In the genomic region with DNA sequence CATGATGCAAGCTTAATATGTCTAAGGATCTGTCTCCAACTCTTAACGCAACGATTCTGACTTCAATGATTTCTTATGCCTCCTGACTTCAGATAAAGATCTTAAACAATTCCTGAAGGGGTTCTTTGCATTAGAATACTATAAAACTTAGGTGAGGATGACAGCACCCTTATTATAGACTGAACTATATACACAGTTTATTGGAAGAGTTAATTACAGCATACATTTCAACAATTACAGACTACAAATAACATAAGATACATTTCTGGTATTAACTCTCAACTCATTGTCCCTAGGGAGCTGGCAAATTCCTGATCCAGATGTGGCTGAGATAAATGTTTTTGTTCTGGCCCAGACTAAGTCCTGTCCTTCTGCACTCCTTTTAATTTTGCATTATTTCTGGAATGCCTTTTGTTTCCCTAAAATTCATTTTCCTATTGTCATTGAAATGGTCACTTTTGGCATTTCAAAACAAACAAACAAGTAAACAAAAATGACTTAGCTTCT, we compare ENCODE assay signal across 1 cellular context.
TF ChIP-seq lines count a peak whose summit lies in the region.

No MANE protein-coding gene starts in this region.

TF ChIP-seq in GM23338, 12 proteins besides CTCF, POLR2A, EP300 and RAD21 (continued from another document):
- TF ChIP-seq, protein P1, sequence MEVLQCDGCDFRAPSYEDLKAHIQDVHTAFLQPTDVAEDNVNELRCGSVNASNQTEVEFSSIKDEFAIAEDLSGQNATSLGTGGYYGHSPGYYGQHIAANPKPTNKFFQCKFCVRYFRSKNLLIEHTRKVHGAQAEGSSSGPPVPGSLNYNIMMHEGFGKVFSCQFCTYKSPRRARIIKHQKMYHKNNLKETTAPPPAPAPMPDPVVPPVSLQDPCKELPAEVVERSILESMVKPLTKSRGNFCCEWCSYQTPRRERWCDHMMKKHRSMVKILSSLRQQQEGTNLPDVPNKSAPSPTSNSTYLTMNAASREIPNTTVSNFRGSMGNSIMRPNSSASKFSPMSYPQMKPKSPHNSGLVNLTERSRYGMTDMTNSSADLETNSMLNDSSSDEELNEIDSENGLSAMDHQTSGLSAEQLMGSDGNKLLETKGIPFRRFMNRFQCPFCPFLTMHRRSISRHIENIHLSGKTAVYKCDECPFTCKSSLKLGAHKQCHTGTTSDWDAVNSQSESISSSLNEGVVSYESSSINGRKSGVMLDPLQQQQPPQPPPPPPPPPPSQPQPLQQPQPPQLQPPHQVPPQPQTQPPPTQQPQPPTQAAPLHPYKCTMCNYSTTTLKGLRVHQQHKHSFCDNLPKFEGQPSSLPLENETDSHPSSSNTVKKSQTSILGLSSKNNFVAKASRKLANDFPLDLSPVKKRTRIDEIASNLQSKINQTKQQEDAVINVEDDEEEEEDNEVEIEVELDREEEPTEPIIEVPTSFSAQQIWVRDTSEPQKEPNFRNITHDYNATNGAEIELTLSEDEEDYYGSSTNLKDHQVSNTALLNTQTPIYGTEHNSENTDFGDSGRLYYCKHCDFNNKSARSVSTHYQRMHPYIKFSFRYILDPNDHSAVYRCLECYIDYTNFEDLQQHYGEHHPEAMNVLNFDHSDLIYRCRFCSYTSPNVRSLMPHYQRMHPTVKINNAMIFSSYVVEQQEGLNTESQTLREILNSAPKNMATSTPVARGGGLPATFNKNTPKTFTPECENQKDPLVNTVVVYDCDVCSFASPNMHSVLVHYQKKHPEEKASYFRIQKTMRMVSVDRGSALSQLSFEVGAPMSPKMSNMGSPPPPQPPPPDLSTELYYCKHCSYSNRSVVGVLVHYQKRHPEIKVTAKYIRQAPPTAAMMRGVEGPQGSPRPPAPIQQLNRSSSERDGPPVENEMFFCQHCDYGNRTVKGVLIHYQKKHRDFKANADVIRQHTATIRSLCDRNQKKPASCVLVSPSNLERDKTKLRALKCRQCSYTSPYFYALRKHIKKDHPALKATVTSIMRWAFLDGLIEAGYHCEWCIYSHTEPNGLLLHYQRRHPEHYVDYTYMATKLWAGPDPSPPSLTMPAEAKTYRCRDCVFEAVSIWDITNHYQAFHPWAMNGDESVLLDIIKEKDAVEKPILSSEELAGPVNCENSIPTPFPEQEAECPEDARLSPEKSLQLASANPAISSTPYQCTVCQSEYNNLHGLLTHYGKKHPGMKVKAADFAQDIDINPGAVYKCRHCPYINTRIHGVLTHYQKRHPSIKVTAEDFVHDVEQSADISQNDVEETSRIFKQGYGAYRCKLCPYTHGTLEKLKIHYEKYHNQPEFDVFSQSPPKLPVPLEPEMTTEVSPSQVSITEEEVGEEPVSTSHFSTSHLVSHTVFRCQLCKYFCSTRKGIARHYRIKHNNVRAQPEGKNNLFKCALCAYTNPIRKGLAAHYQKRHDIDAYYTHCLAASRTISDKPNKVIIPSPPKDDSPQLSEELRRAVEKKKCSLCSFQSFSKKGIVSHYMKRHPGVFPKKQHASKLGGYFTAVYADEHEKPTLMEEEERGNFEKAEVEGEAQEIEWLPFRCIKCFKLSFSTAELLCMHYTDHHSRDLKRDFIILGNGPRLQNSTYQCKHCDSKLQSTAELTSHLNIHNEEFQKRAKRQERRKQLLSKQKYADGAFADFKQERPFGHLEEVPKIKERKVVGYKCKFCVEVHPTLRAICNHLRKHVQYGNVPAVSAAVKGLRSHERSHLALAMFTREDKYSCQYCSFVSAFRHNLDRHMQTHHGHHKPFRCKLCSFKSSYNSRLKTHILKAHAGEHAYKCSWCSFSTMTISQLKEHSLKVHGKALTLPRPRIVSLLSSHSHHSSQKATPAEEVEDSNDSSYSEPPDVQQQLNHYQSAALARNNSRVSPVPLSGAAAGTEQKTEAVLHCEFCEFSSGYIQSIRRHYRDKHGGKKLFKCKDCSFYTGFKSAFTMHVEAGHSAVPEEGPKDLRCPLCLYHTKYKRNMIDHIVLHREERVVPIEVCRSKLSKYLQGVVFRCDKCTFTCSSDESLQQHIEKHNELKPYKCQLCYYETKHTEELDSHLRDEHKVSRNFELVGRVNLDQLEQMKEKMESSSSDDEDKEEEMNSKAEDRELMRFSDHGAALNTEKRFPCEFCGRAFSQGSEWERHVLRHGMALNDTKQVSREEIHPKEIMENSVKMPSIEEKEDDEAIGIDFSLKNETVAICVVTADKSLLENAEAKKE (CRISPR knock-in tag; IDR thresholded peaks at IDR 0.05) = no peak
- no peak for TF ChIP-seq EZH2phosphoT487 (IDR thresholded peaks at IDR 0.05; ENCODE audit: unreplicated experiment)
- TF ChIP-seq CREB1 (CRISPR knock-in tag; IDR thresholded peaks at IDR 0.05; ENCODE audit: low read depth) = no peak
- no peak for TF ChIP-seq ZNF331 (CRISPR knock-in tag; IDR thresholded peaks at IDR 0.05; ENCODE audit: low read depth)
- TF ChIP-seq NANOG (IDR thresholded peaks at IDR 0.05; ENCODE audit: borderline replicate concordance) = no peak
TF ChIP-seq in GM23338: peak in this region for 0.
